Comparison of ENCODE assay signal across 7 cellular contexts in genomic region chr1:1421147-1421906, GRCh38. TPM values are rescaled to one million over a fixed set of nuclear protein-coding genes. Genes with fewer than 3 reads are reported as not detected.
DNase-seq lines count a peak whose midpoint lies in the region; ATAC-seq and TF ChIP-seq lines count a peak whose summit lies in the region.

TSS of gene ANKRD65 (minus strand) at chr1:1421276. CDS start at chr1:1421005, 271 bp downstream.

- H3K4me3 Mint-ChIP-seq in T-helper 17 cell = peak within 1 kb of the TSS; percentile 50
- no peak within 1 kb of the TSS for H3K4me3 Mint-ChIP-seq in activated naive CD4-positive, alpha-beta T cell treated with anti-CD3 and anti-CD28 coated beads for 36 hours

- H3K4me1 Mint-ChIP-seq in T-helper 17 cell = peaks cover 7% of the 10 kb centered on the region
- peaks cover 13% of the 10 kb centered on the region for H3K4me1 Mint-ChIP-seq in activated naive CD4-positive, alpha-beta T cell treated with anti-CD3 and anti-CD28 coated beads for 36 hours (ENCODE audit: low read depth)

- CTCF ChIA-PET in activated naive CD4-positive, alpha-beta T cell treated with anti-CD3 and anti-CD28 coated beads for 36 hours (lab: Charles Lee) = no interaction called here

- peaks cover 1% of the 10 kb centered on the region for H3K36me3 Mint-ChIP-seq in T-helper 17 cell (ENCODE audit: low read depth)
- no peaks in the 10 kb centered on the region for H3K36me3 Mint-ChIP-seq in activated naive CD4-positive, alpha-beta T cell treated with anti-CD3 and anti-CD28 coated beads for 36 hours (ENCODE audit: low read depth)

- 73% methylated on average over 5 of the region's 18 CpGs for WGBS in suprapubic skin

- H3K27me3 ChIP-seq in kidney epithelial cell (ENCODE audit: control insufficient read depth, insufficient read depth, low read length) (peaks cover 6% of the 10 kb centered on the region), suprapubic skin (peaks cover 3% of the 10 kb centered on the region)

- no peaks in the 10 kb centered on the region for H3K9me3 Mint-ChIP-seq in activated naive CD4-positive, alpha-beta T cell treated with anti-CD3 and anti-CD28 coated beads for 36 hours

- H3K36me3 ChIP-seq in kidney epithelial cell (ENCODE audit: control insufficient read depth, insufficient read depth, low read length) (no peaks in the 10 kb centered on the region), suprapubic skin (no peaks in the 10 kb centered on the region)

- no peak for TF ChIP-seq POLR2A in suprapubic skin (IDR thresholded peaks at IDR 0.05)

- TF ChIP-seq CTCF in kidney epithelial cell (IDR thresholded peaks at IDR 0.05; ENCODE audit: insufficient read depth, low read length, poor library complexity, severe bottlenecking) (no peak), suprapubic skin (IDR thresholded peaks at IDR 0.05) (no peak)

- H3K9me3 ChIP-seq in T-helper 17 cell (ENCODE audit: control insufficient read depth, low read length, poor library complexity, severe bottlenecking) (no peaks in the 10 kb centered on the region), suprapubic skin (no peaks in the 10 kb centered on the region)

- H3K27ac ChIP-seq in suprapubic skin = no peak within 1 kb of the TSS

- H3K4me1 ChIP-seq in suprapubic skin = peaks cover 46% of the 10 kb centered on the region

- DNase-seq in NCI-H1092 (lab: John Stamatoyannopoulos, UW) (peak; percentile 29), T-helper 17 cell (no peak), kidney epithelial cell (ENCODE audit: low read depth) (no peak), suprapubic skin (ENCODE audit: low spot score in 2 of 2) (no peak)
- no peak for DNase-seq in activated naive CD4-positive, alpha-beta T cell treated with anti-CD3 and anti-CD28 coated beads for 36 hours

- no peak within 1 kb of the TSS for H3K27ac Mint-ChIP-seq in T-helper 17 cell
- H3K27ac Mint-ChIP-seq in activated naive CD4-positive, alpha-beta T cell treated with anti-CD3 and anti-CD28 coated beads for 36 hours = no peak within 1 kb of the TSS

- intact Hi-C loops in activated naive CD4-positive, alpha-beta T cell treated with anti-CD3 and anti-CD28 coated beads for 36 hours (cut with micrococcal nuclease) = no loop called here

- TF ChIP-seq EP300 in suprapubic skin (IDR thresholded peaks at IDR 0.05) = no peak

- ATAC-seq in T-helper 17 cell (no peak), HG03045 (IDR thresholded peaks at IDR 0.05; ENCODE audit: unreplicated experiment) (no peak), HG02884 (IDR thresholded peaks at IDR 0.05; ENCODE audit: unreplicated experiment) (no peak)

- H3K4me3 ChIP-seq in kidney epithelial cell (ENCODE audit: low read depth, low read length) (peak within 1 kb of the TSS; percentile 3), suprapubic skin (peak within 1 kb of the TSS; percentile 54)

- H3K27me3 Mint-ChIP-seq in T-helper 17 cell = peaks cover 33% of the 10 kb centered on the region
- peaks cover 23% of the 10 kb centered on the region for H3K27me3 Mint-ChIP-seq in activated naive CD4-positive, alpha-beta T cell treated with anti-CD3 and anti-CD28 coated beads for 36 hours (ENCODE audit: low read depth)

RNA-seq across cellular contexts. Expression of gene ANKRD65, which starts in this region (rescaled TPM):
- not detected for total RNA-seq in T-helper 17 cell
- total RNA-seq in kidney epithelial cell = 1.4 and 1.6 TPM in 2 replicates
- 10 to 100 TPM in 1 of 4 donors, 1 to 10 TPM in 3; 2.8 to 10.3 (median 5.9) TPM for total RNA-seq in suprapubic skin
- not detected for total RNA-seq in activated naive CD4-positive, alpha-beta T cell treated with anti-CD3 and anti-CD28 coated beads for 36 hours
